28 cellular contexts compared by ENCODE assay signal in genomic region chr9:89145086-89145485, GRCh38. TPM values are rescaled to one million over a fixed set of nuclear protein-coding genes. Genes with fewer than 3 reads are reported as not detected.
"Had no signal": no experiment of that assay in that cellular context is flagged by ENCODE, and none has a peak within 500 bp of the region (broad histone marks: within the 10 kb centered on the region; RNA-seq: fewer than 3 reads in every experiment).

No MANE protein-coding gene starts in this region.

- FAIRE-seq: islet of Langerhans had no signal

- H3K4me3 ChIP-seq: gastrocnemius medialis, left ventricle myocardium inferior, lung, right lobe of liver, uterus had no signal

- H3K4me1 ChIP-seq: gastrocnemius medialis, left ventricle myocardium inferior, right lobe of liver, uterus had no signal

- H3K27me3 ChIP-seq: brain microvascular endothelial cell, gastrocnemius medialis, right lobe of liver, uterus had no signal

- H3K4me1 Mint-ChIP-seq: activated CD4-positive, alpha-beta memory T cell treated with anti-CD3 and anti-CD28 coated beads, Interleukin-2, amount 10 ng/mL, durations not matched to agents 7 days and 5 days; activated CD4-positive, alpha-beta T cell treated with anti-CD3 and anti-CD28 coated beads, Interleukin-2, amount 10 ng/mL, durations not matched to agents 7 days and 5 days; activated naive CD4-positive, alpha-beta T cell treated with anti-CD3 and anti-CD28 coated beads, Interleukin-2, amount 50 U/mL, for 24 hours; activated naive CD8-positive, alpha-beta T cell treated with anti-CD3 and anti-CD28 coated beads, Interleukin-2, amount 50 U/mL, for 24 hours; activated T-helper 17 cell treated with anti-CD3 and anti-CD28 coated beads, Interleukin-2, amount 50 U/mL, for 72 hours; nephron; stimulated activated effector memory CD8-positive, alpha-beta T cell treated with anti-CD3 and anti-CD28 coated beads, Interleukin-12 subunit alpha, Interleukin-12 subunit beta, amount 100 ng/mL, for 72 hours had no signal

- H3K27ac Mint-ChIP-seq: activated CD4-positive, alpha-beta memory T cell treated with anti-CD3 and anti-CD28 coated beads, Interleukin-2, amount 10 ng/mL, durations not matched to agents 7 days and 5 days; activated CD4-positive, alpha-beta T cell treated with anti-CD3 and anti-CD28 coated beads, Interleukin-2, amount 10 ng/mL, durations not matched to agents 7 days and 5 days; activated naive CD4-positive, alpha-beta T cell treated with anti-CD3 and anti-CD28 coated beads, Interleukin-2, amount 50 U/mL, for 24 hours; activated naive CD8-positive, alpha-beta T cell treated with anti-CD3 and anti-CD28 coated beads, Interleukin-2, amount 50 U/mL, for 24 hours; activated T-cell treated with anti-CD3 and anti-CD28 coated beads, Interleukin-2, amount 50 U/mL, for 24 hours; activated T-helper 17 cell treated with anti-CD3 and anti-CD28 coated beads, Interleukin-2, amount 50 U/mL, for 72 hours; endodermal cell; nephron; stimulated activated effector memory CD8-positive, alpha-beta T cell treated with anti-CD3 and anti-CD28 coated beads, Interleukin-12 subunit alpha, Interleukin-12 subunit beta, amount 100 ng/mL, for 72 hours; stimulated activated naive CD8-positive, alpha-beta T cell treated with anti-CD3 and anti-CD28 coated beads, Interleukin-15, Interleukin-2, amounts not matched to agents 100 ng/mL and 50 ng/mL, for 24 hours; type B pancreatic cell had no signal

- H3K36me3 Mint-ChIP-seq: activated naive CD4-positive, alpha-beta T cell treated with anti-CD3 and anti-CD28 coated beads, Interleukin-2, amount 50 U/mL, for 24 hours; stimulated activated effector memory CD8-positive, alpha-beta T cell treated with anti-CD3 and anti-CD28 coated beads, Interleukin-12 subunit alpha, Interleukin-12 subunit beta, amount 100 ng/mL, for 72 hours had no signal

- H3K9me3 ChIP-seq: gastrocnemius medialis, left ventricle myocardium inferior, right lobe of liver, uterus had no signal

- H3K4me3 Mint-ChIP-seq: activated CD4-positive, alpha-beta memory T cell treated with anti-CD3 and anti-CD28 coated beads, Interleukin-2, amount 10 ng/mL, durations not matched to agents 7 days and 5 days; activated CD4-positive, alpha-beta T cell treated with anti-CD3 and anti-CD28 coated beads, Interleukin-2, amount 10 ng/mL, durations not matched to agents 7 days and 5 days; activated naive CD4-positive, alpha-beta T cell treated with anti-CD3 and anti-CD28 coated beads, Interleukin-2, amount 50 U/mL, for 24 hours; activated naive CD8-positive, alpha-beta T cell treated with anti-CD3 and anti-CD28 coated beads, Interleukin-2, amount 50 U/mL, for 24 hours; activated T-cell treated with anti-CD3 and anti-CD28 coated beads, Interleukin-2, amount 50 U/mL, for 24 hours; activated T-helper 17 cell treated with anti-CD3 and anti-CD28 coated beads, Interleukin-2, amount 50 U/mL, for 72 hours; endodermal cell; nephron; stimulated activated effector memory CD8-positive, alpha-beta T cell treated with anti-CD3 and anti-CD28 coated beads, Interleukin-12 subunit alpha, Interleukin-12 subunit beta, amount 100 ng/mL, for 72 hours; stimulated activated naive CD8-positive, alpha-beta T cell treated with anti-CD3 and anti-CD28 coated beads, Interleukin-15, Interleukin-2, amounts not matched to agents 100 ng/mL and 50 ng/mL, for 24 hours; type B pancreatic cell had no signal

- H3K9me3 Mint-ChIP-seq: activated CD4-positive, alpha-beta memory T cell treated with anti-CD3 and anti-CD28 coated beads, Interleukin-2, amount 10 ng/mL, durations not matched to agents 7 days and 5 days; activated CD4-positive, alpha-beta T cell treated with anti-CD3 and anti-CD28 coated beads, Interleukin-2, amount 10 ng/mL, durations not matched to agents 7 days and 5 days; activated naive CD4-positive, alpha-beta T cell treated with anti-CD3 and anti-CD28 coated beads, Interleukin-2, amount 50 U/mL, for 24 hours; activated naive CD8-positive, alpha-beta T cell treated with anti-CD3 and anti-CD28 coated beads, Interleukin-2, amount 50 U/mL, for 24 hours; activated T-cell treated with anti-CD3 and anti-CD28 coated beads, Interleukin-2, amount 50 U/mL, for 24 hours; activated T-helper 17 cell treated with anti-CD3 and anti-CD28 coated beads, Interleukin-2, amount 50 U/mL, for 72 hours; stimulated activated effector memory CD8-positive, alpha-beta T cell treated with anti-CD3 and anti-CD28 coated beads, Interleukin-12 subunit alpha, Interleukin-12 subunit beta, amount 100 ng/mL, for 72 hours; stimulated activated naive CD8-positive, alpha-beta T cell treated with anti-CD3 and anti-CD28 coated beads, Interleukin-15, Interleukin-2, amounts not matched to agents 100 ng/mL and 50 ng/mL, for 24 hours; type B pancreatic cell had no signal

- H3K36me3 ChIP-seq: brain microvascular endothelial cell, gastrocnemius medialis, left ventricle myocardium inferior, right lobe of liver, uterus had no signal

- H3K27me3 Mint-ChIP-seq: type B pancreatic cell had no signal

- H3K27ac ChIP-seq: brain microvascular endothelial cell, gastrocnemius medialis, left ventricle myocardium inferior, right lobe of liver, uterus had no signal

- DNase-seq: activated CD4-positive, alpha-beta memory T cell treated with anti-CD3 and anti-CD28 coated beads, Interleukin-2, amount 10 ng/mL, durations not matched to agents 7 days and 5 days; activated CD4-positive, alpha-beta T cell treated with anti-CD3 and anti-CD28 coated beads for 1 hour; activated CD4-positive, alpha-beta T cell treated with anti-CD3 and anti-CD28 coated beads, Interleukin-2, amount 10 ng/mL, durations not matched to agents 7 days and 5 days; activated CD8-positive, alpha-beta memory T cell treated with anti-CD3 and anti-CD28 coated beads, Interleukin-2, amount 50 U/mL, for 48 hours; activated gamma-delta T cell treated with Interleukin-2 at 50 U/mL for 16 hours; activated naive CD8-positive, alpha-beta T cell treated with anti-CD3 and anti-CD28 coated beads, Interleukin-2, amount 50 U/mL, for 24 hours; activated T-cell treated with anti-CD3 and anti-CD28 coated beads, Interleukin-2, amount 50 U/mL, for 24 hours; brain microvascular endothelial cell; endodermal cell; gastrocnemius medialis; glutamatergic neuron; left ventricle myocardium inferior; posterior cingulate gyrus; right lobe of liver; stimulated activated CD4-positive, alpha-beta T cell treated with anti-CD3 and anti-CD28 coated beads, Interleukin-12 subunit alpha, Interleukin-12 subunit beta, amount 100 ng/mL, for 4 hours; stimulated activated CD4-positive, alpha-beta T cell treated with anti-CD3 and anti-CD28 coated beads, Interleukin-4, amount 100 ng/mL, for 24 hours; T1000; uterus had no signal

- ATAC-seq: activated naive CD8-positive, alpha-beta T cell treated with anti-CD3 and anti-CD28 coated beads, Interleukin-2, amount 50 U/mL, for 24 hours; activated T-helper 17 cell treated with anti-CD3 and anti-CD28 coated beads, Interleukin-2, amount 50 U/mL, for 72 hours; esophagus mucosa; gastrocnemius medialis; right lobe of liver; stimulated activated effector memory CD8-positive, alpha-beta T cell treated with anti-CD3 and anti-CD28 coated beads, Interleukin-12 subunit alpha, Interleukin-12 subunit beta, amount 100 ng/mL, for 72 hours had no signal

RNA-seq across cellular contexts. Expression of gene SHC3, which starts 33.5 kb away (rescaled TPM):
- total RNA-seq: activated CD4-positive, alpha-beta memory T cell treated with anti-CD3 and anti-CD28 coated beads, Interleukin-2, amount 10 ng/mL, durations not matched to agents 7 days and 5 days; activated CD4-positive, alpha-beta T cell treated with anti-CD3 and anti-CD28 coated beads, Interleukin-2, amount 10 ng/mL, durations not matched to agents 7 days and 5 days; activated T-helper 17 cell treated with anti-CD3 and anti-CD28 coated beads, Interleukin-2, amount 50 U/mL, for 72 hours; T-helper 1 cell treated with Interleukin-12 subunit alpha and Interleukin-12 subunit beta and Interleukin-4 antibody, amounts not matched to agents 30 ng/mL and 1 ng/mL, for 36 hours had no signal
